19 cellular contexts compared by ENCODE assay signal in genomic region chr16:57271063-57271345, GRCh38. TPM values are rescaled to one million over a fixed set of nuclear protein-coding genes. Genes with fewer than 3 reads are reported as not detected.
DNase-seq lines count a peak whose midpoint lies in the region; ATAC-seq and TF ChIP-seq lines count a peak whose summit lies in the region.
"Had no signal": no experiment of that assay in that cellular context is flagged by ENCODE, and none has a peak within 500 bp of the region (broad histone marks: within the 10 kb centered on the region; RNA-seq: fewer than 3 reads in every experiment).

No MANE protein-coding gene starts in this region.

- H3K36me3 Mint-ChIP-seq in H9 (ENCODE audit: insufficient read depth in 1 of 3, low read depth in 3 of 3) (no peaks in the 10 kb centered on the region), chondrocyte (ENCODE audit: low read depth) (no peaks in the 10 kb centered on the region)
- no peaks in the 10 kb centered on the region for H3K36me3 Mint-ChIP-seq in activated CD4-positive, alpha-beta T cell treated with anti-CD3 and anti-CD28 coated beads for 36 hours (ENCODE audit: low read depth)
- H3K36me3 Mint-ChIP-seq: CD4-positive, CD25-positive, alpha-beta regulatory T cell had no signal

- H4K20me1 ChIP-seq in H9 (ENCODE audit: control insufficient read depth, insufficient read depth, insufficient read length), result no peaks in the 10 kb centered on the region

- H3K27me3 Mint-ChIP-seq in H9 (ENCODE audit: low read depth) (no peaks in the 10 kb centered on the region), chondrocyte (ENCODE audit: low read depth) (no peaks in the 10 kb centered on the region)
- no peaks in the 10 kb centered on the region for H3K27me3 Mint-ChIP-seq in activated CD4-positive, alpha-beta T cell treated with anti-CD3 and anti-CD28 coated beads for 36 hours
- H3K27me3 Mint-ChIP-seq: CD4-positive, CD25-positive, alpha-beta regulatory T cell had no signal

- H3K27ac Mint-ChIP-seq in H9, result no peak overlapping the region
- no peak overlapping the region for H3K27ac Mint-ChIP-seq in activated CD4-positive, alpha-beta T cell treated with anti-CD3 and anti-CD28 coated beads for 36 hours
- H3K27ac Mint-ChIP-seq in chondrocyte (ENCODE audit: unreplicated experiment), result no peak overlapping the region

- H3K4me3 Mint-ChIP-seq in H9 (no peak overlapping the region), chondrocyte (ENCODE audit: unreplicated experiment) (no peak overlapping the region)
- H3K4me3 Mint-ChIP-seq in activated CD4-positive, alpha-beta T cell treated with anti-CD3 and anti-CD28 coated beads for 36 hours, result no peak overlapping the region
- H3K4me3 Mint-ChIP-seq: CD4-positive, CD25-positive, alpha-beta regulatory T cell had no signal

- no peak overlapping the region for H3K23ac ChIP-seq in H9 (ENCODE audit: insufficient read length, low read depth, low read length)

- no peaks in the 10 kb centered on the region for H3K79me2 ChIP-seq in H9 (ENCODE audit: insufficient read depth, low read length)

- POLR2A ChIA-PET in activated CD4-positive, alpha-beta T cell treated with anti-CD3 and anti-CD28 coated beads for 36 hours (lab: Charles Lee), result no interaction called here

- DNase-seq in H9 (no peak), lower lobe of right lung (no peak), chondrocyte (ENCODE audit: low spot score) (no peak)
- no peak for DNase-seq in activated CD4-positive, alpha-beta T cell treated with anti-CD3 and anti-CD28 coated beads for 36 hours
- DNase-seq in activated CD8-positive, alpha-beta memory T cell treated with anti-CD3 and anti-CD28 coated beads, Interleukin-2, amount 50 U/mL, for 4 hours, result no peak
- DNase-seq: Caco-2; CD4-positive, CD25-positive, alpha-beta regulatory T cell; DMS 273 treated with DMSO at 0.1 percent for 48 hours; MG63; NCI-H187; NCI-H446 treated with DMSO at 0.1 percent for 48 hours; NCI-H526 treated with DMSO at 0.1 percent for 48 hours; PC-3; SHP77 treated with DMSO at 0.1 percent for 48 hours had no signal

- H3K23me2 ChIP-seq in H9 (ENCODE audit: insufficient read length, low read depth, low read length, poor library complexity, severe bottlenecking), result no peaks in the 10 kb centered on the region

- no peak overlapping the region for H2BK15ac ChIP-seq in H9 (ENCODE audit: low read depth, low read length)

- H2BK20ac ChIP-seq in H9 (ENCODE audit: low read depth, low read length, poor library complexity, severe bottlenecking), result no peak overlapping the region

- H2BK12ac ChIP-seq in H9 (ENCODE audit: insufficient read length, low read depth, low read length), result no peak overlapping the region

- H2BK120ac ChIP-seq in H9 (ENCODE audit: low read depth, low read length, poor library complexity, severe bottlenecking), result no peak overlapping the region

- H3K79me1 ChIP-seq in H9 (ENCODE audit: insufficient read depth, low read depth, low read length, poor library complexity, severe bottlenecking), result no peaks in the 10 kb centered on the region

- CTCF ChIA-PET in activated CD4-positive, alpha-beta T cell treated with anti-CD3 and anti-CD28 coated beads for 36 hours (lab: Charles Lee), result no interaction called here

- no peak overlapping the region for H2BK5ac ChIP-seq in H9 (ENCODE audit: insufficient read length, low read length)

- H3K14ac ChIP-seq in H9 (ENCODE audit: insufficient read depth, low read length), result no peak overlapping the region

- intact Hi-C loops in lower lobe of right lung (cut with DNase I), result no loop called here
- intact Hi-C loops in activated CD4-positive, alpha-beta T cell treated with anti-CD3 and anti-CD28 coated beads for 36 hours (cut with DNase I, micrococcal nuclease), result no loop called here

- no peak overlapping the region for H2AFZ ChIP-seq in H9 (ENCODE audit: low read length)

- ATAC-seq in lower lobe of right lung, result no peak
- no peak for ATAC-seq in activated CD4-positive, alpha-beta T cell treated with anti-CD3 and anti-CD28 coated beads for 36 hours
- ATAC-seq: K562, PC-3 had no signal

- H4K91ac ChIP-seq in H9 (ENCODE audit: insufficient read length, low read depth, low read length), result no peak overlapping the region

- H3K4me3 ChIP-seq in lower lobe of right lung, result no peak overlapping the region
- H3K4me3 ChIP-seq: HAP-1, K562, MG63 had no signal

- H3K9ac ChIP-seq in H9 (ENCODE audit: extremely low read depth, insufficient read length, low read length), result no peak overlapping the region

- no peaks in the 10 kb centered on the region for H3K27me3 ChIP-seq in H9 (ENCODE audit: insufficient read depth, low read length)
- H3K27me3 ChIP-seq in lower lobe of right lung (ENCODE audit: low read depth), result no peaks in the 10 kb centered on the region
- H3K27me3 ChIP-seq: MG63 had no signal

- no peak overlapping the region for H2AK5ac ChIP-seq in H9 (ENCODE audit: insufficient read length, low read length)

- H3K56ac ChIP-seq in H9 (ENCODE audit: insufficient read length, low read depth, low read length), result no peak overlapping the region

- H3K4me2 ChIP-seq in H9 (ENCODE audit: insufficient read depth, insufficient read length, low read length), result no peak overlapping the region

- H3K9me3 Mint-ChIP-seq in H9 (no peaks in the 10 kb centered on the region), chondrocyte (ENCODE audit: low read depth) (no peaks in the 10 kb centered on the region)
- no peaks in the 10 kb centered on the region for H3K9me3 Mint-ChIP-seq in activated CD4-positive, alpha-beta T cell treated with anti-CD3 and anti-CD28 coated beads for 36 hours (ENCODE audit: low read depth)
- H3K9me3 Mint-ChIP-seq: CD4-positive, CD25-positive, alpha-beta regulatory T cell had no signal

- H3K36me3 ChIP-seq in lower lobe of right lung, result no peaks in the 10 kb centered on the region
- H3K36me3 ChIP-seq: HAP-1, MG63 had no signal

- H4K5ac ChIP-seq in H9 (ENCODE audit: insufficient read length, low read depth, low read length), result no peak overlapping the region

- no peak overlapping the region for H4K8ac ChIP-seq in H9 (replicated peaks; ENCODE audit: insufficient read length, low read depth, low read length)

- no peak overlapping the region for H3K27ac ChIP-seq in H9 (ENCODE audit: insufficient read length, low read depth, low read length)
- peak overlapping the region; percentile 96 for H3K27ac ChIP-seq in cingulate gyrus (ENCODE audit: low read depth, low read length)
- H3K27ac ChIP-seq in lower lobe of right lung, result peak overlapping the region; percentile 25
- peak overlapping the region; percentile 97 for H3K27ac ChIP-seq in temporal lobe (ENCODE audit: low read depth, low read length)

- TF ChIP-seq CTCF in H9 (conservative IDR thresholded peaks at IDR 0.05) (no peak), lower lobe of right lung (IDR thresholded peaks at IDR 0.05) (no peak), chondrocyte (IDR thresholded peaks at IDR 0.05) (no peak)

- H3K4me1 Mint-ChIP-seq in H9, result peaks cover 15 to 28% of the 10 kb centered on the region in 2 experiments
- H3K4me1 Mint-ChIP-seq in activated CD4-positive, alpha-beta T cell treated with anti-CD3 and anti-CD28 coated beads for 36 hours, result peaks cover 33% of the 10 kb centered on the region
- no peaks in the 10 kb centered on the region for H3K4me1 Mint-ChIP-seq in chondrocyte (ENCODE audit: low read depth)

- whole genome bisulfite sequencing in H9 (ENCODE audit: extremely low coverage, insufficient read length, low lambda C conversion rate), result no CpG with 5 or more reads among the region's 7 CpGs

- no peaks in the 10 kb centered on the region for H3K9me3 ChIP-seq in H9 (ENCODE audit: control insufficient read depth, low read depth, low read length)
- H3K9me3 ChIP-seq in lower lobe of right lung, result no peaks in the 10 kb centered on the region
- H3K9me3 ChIP-seq: Caco-2, HAP-1, MG63 had no signal

- peak overlapping the region; percentile 6 for H3K18ac ChIP-seq in H9 (ENCODE audit: insufficient read length, low read depth, low read length)

- H3T11ph ChIP-seq in H9 (ENCODE audit: low read length), result no peak overlapping the region

- no peak overlapping the region for H3K4ac ChIP-seq in H9 (ENCODE audit: low read depth, low read length)

- H3K4me1 ChIP-seq in H9 (ENCODE audit: insufficient read depth, low read length), result peaks cover 2% of the 10 kb centered on the region; the same call in 1 of the 2 replicates
- peaks cover 59% of the 10 kb centered on the region for H3K4me1 ChIP-seq in lower lobe of right lung

RNA-seq across cellular contexts. Expression of gene PLLP, which starts 13.5 kb away (rescaled TPM):
- total RNA-seq in H9 (2021), result 1.8 and 2.0 TPM in 2 replicates
- total RNA-seq in lower lobe of right lung, result 77.5 TPM
- total RNA-seq in temporal lobe, result 1.5 TPM
- under 1 TPM; 0.30 to 0.33 TPM for total RNA-seq in activated CD4-positive, alpha-beta T cell treated with anti-CD3 and anti-CD28 coated beads for 36 hours
- total RNA-seq in chondrocyte, result 0.02 TPM in 1 of 3 replicates, not detected in the others
- total RNA-seq: CD4-positive, CD25-positive, alpha-beta regulatory T cell; LHCN-M2 had no signal

RNA-seq across cellular contexts. Expression of gene ARL2BP, which starts 25.9 kb away (rescaled TPM):
- 18.0 and 19.2 TPM in 2 replicates for total RNA-seq in H9 (2021)
- total RNA-seq in lower lobe of right lung, result 58.1 TPM
- total RNA-seq in temporal lobe, result 40.3 TPM
- 10 to 100 TPM in 1 of 2 experiments, 1 to 10 TPM in 1; 9.9 to 11.1 TPM for total RNA-seq in activated CD4-positive, alpha-beta T cell treated with anti-CD3 and anti-CD28 coated beads for 36 hours
- 69.5 to 89.1 TPM (median 70.1 TPM) in 3 replicates for total RNA-seq in chondrocyte

Comparison
In these comparisons a context has a peak if more than half of its experiments do, and no peak if none do; other contexts are left out.
1. RNA of gene PLLP, which starts 13.5 kb away (total RNA-seq): 77.5 TPM in lower lobe of right lung (single experiment); 1.8 to 2.0 TPM in H9, 1.5 TPM in temporal lobe (single experiment), 0.30 to 0.33 TPM in activated CD4-positive, alpha-beta T cell treated with anti-CD3 and anti-CD28 coated beads for 36 hours and 0.02 TPM in chondrocyte; every median in the first group is over 10 times any median in the second.